27 cellular contexts compared by ENCODE assay signal in the genomic region with DNA sequence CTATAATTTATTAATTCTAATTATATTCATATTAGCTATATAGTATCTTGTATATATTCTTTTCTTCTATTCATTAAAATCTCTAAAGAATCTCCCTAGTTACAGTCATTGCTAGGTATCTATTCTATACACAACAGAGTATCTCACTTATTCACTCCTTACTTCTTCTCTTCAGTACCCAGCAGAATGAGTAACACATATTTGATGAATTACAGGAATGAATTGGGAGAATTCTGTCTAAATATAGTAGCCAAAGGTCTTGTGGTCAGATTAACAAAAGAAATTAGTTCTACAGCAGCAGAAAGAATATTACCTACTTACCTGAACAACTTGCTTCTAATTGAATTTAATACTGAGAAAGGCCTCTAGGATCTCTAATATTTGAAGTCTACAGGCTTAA.
DNase-seq lines count a peak whose midpoint lies in the region; ATAC-seq, FAIRE-seq and TF ChIP-seq lines count a peak whose summit lies in the region.
"Had no signal": no experiment of that assay in that cellular context is flagged by ENCODE, and none has a peak within 500 bp of the region (broad histone marks: within the 10 kb centered on the region; RNA-seq: fewer than 3 reads in every experiment).

No MANE protein-coding gene starts in this region.

- CTCF ChIA-PET in PC-3 (lab: Charles Lee) = no interaction called here

- H3K9me2 ChIP-seq in PC-3 (replicated peaks; ENCODE audit: low read length) = no peaks in the 10 kb centered on the region

- intact Hi-C loops in PC-3 (cut with micrococcal nuclease) = no loop called here

- no peaks in the 10 kb centered on the region for H3F3A ChIP-seq in PC-3 (ENCODE audit: low read length, unreplicated experiment)

- TF ChIP-seq POLR2A in H54 (IDR thresholded peaks at IDR 0.05; ENCODE audit: low read depth, low read length) = no peak

- H3K4me1 ChIP-seq in PC-3 (ENCODE audit: insufficient read depth, low read length) = no peaks in the 10 kb centered on the region
- H3K4me1 ChIP-seq: parathyroid adenoma, right atrium auricular region, SJCRH30, tibial artery had no signal

- H2AFZ ChIP-seq in PC-3 (ENCODE audit: low read length) = no peak overlapping the region
- H2AFZ ChIP-seq: GM23338, parathyroid adenoma had no signal

- no TSS peak for BruUV-seq in PC-3 (replicated peaks; lab: Mats Ljungman, UMichigan)

- H3K9me3 ChIP-seq in PC-3 (ENCODE audit: low read length) = no peaks in the 10 kb centered on the region

- H3K36me3 ChIP-seq in PC-3 (ENCODE audit: low read depth, low read length) = no peaks in the 10 kb centered on the region
- H3K36me3 ChIP-seq: right atrium auricular region, SJCRH30, tibial artery had no signal

- FAIRE-seq in H54 (lab: Jason Lieb, UNC) = no peak
- FAIRE-seq: D721Med had no signal

- no peaks in the 10 kb centered on the region for H3K79me2 ChIP-seq in PC-3 (ENCODE audit: low read length)
- H3K79me2 ChIP-seq: parathyroid adenoma had no signal

- H3K9ac ChIP-seq in PC-3 (ENCODE audit: low read length) = no peak overlapping the region
- H3K9ac ChIP-seq: parathyroid adenoma had no signal

- H4K20me1 ChIP-seq in PC-3 (ENCODE audit: low read length) = no peaks in the 10 kb centered on the region

- H3K4me3 ChIP-seq in PC-3 (ENCODE audit: low read length) (no peak overlapping the region), fibroblast of mammary gland (ENCODE audit: control insufficient read depth, low read depth, low read length) (no peak overlapping the region)
- H3K4me3 ChIP-seq: GM23338, lung, right atrium auricular region, SJCRH30, tibial artery had no signal

- DNase-seq in ELR (ENCODE audit: low read depth) (peak; percentile 49), PC-3 (peak; percentile 19), fibroblast of mammary gland (ENCODE audit: low read depth) (peak; percentile 22), non-pigmented ciliary epithelial cell (ENCODE audit: low read depth) (peak; percentile 41), H54 (ENCODE audit: insufficient read length, low spot score) (no peak)
- DNase-seq: activated B cell treated with CpG ODN at 0.5 μM for 24 hours; activated CD4-positive, alpha-beta T cell treated with anti-CD3 and anti-CD28 coated beads, Interleukin-2, amount 50 U/mL, for 4 hours; activated naive CD4-positive, alpha-beta T cell treated with anti-CD3 and anti-CD28 coated beads, Interleukin-2, amount 10 ng/mL, durations not matched to agents 7 days and 5 days; amniotic stem cell; caudate nucleus; endodermal cell; NCI-H1092 treated with DMSO at 0.1 percent for 48 hours; NCI-H187 treated with DMSO at 0.1 percent for 48 hours; NCI-H2171 treated with DMSO at 0.1 percent for 48 hours; NCI-H524 treated with DMSO at 0.1 percent for 48 hours; SJCRH30; stimulated activated CD4-positive, alpha-beta T cell treated with anti-CD3 and anti-CD28 coated beads, Interleukin-2, amount 100 ng/mL, for 24 hours; T1000; tibial artery had no signal

- no peaks in the 10 kb centered on the region for H3K27me3 ChIP-seq in PC-3 (ENCODE audit: low read length)
- H3K27me3 ChIP-seq: right atrium auricular region, SJCRH30, tibial artery had no signal

- TF ChIP-seq CTCF in PC-3 (conservative IDR thresholded peaks at IDR 0.05; ENCODE audit: low read depth, low read length) (no peak), fibroblast of mammary gland (conservative IDR thresholded peaks at IDR 0.05; ENCODE audit: control insufficient read depth, insufficient read depth, low read depth, low read length) (no peak)

- H3K27ac ChIP-seq in PC-3 (ENCODE audit: low read length) = no peak overlapping the region
- H3K27ac ChIP-seq: C4-2B, parathyroid adenoma, right atrium auricular region, SJCRH30, tibial artery had no signal

- H3K4me2 ChIP-seq in PC-3 (ENCODE audit: low read length) = no peak overlapping the region
- H3K4me2 ChIP-seq: GM23338 had no signal

- POLR2A ChIA-PET in PC-3 (lab: Charles Lee; ENCODE audit: unreplicated experiment) = no interaction called here

- ATAC-seq in PC-3 (no peak), GM19023 (IDR thresholded peaks at IDR 0.05; ENCODE audit: unreplicated experiment) (no peak), HG02973 (IDR thresholded peaks at IDR 0.05; ENCODE audit: unreplicated experiment) (no peak)
- ATAC-seq: GM23338 had no signal
